Comparison of ENCODE assay signal across 13 cellular contexts in the genomic region with DNA sequence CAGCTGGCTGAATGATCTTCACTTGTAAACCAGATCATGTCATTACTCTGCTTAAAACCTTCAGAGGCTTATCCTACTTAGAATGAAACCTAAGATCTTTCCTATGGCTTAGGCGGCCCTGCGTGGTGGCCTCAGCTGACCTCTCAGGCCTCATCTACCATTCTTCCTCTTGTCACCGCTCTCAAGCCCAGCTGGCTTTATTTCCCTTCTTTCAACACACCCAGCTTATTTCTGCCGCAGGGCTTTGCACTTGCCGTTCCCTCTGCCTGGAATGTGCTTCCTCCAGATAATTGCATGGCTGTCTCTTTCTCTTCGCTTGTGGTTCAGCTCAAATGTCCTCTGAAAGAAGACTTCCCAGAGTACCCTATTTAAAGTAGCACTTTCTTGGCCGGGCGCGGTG. TPM values are rescaled to one million over a fixed set of nuclear protein-coding genes. Genes with fewer than 3 reads are reported as not detected.
DNase-seq lines count a peak whose midpoint lies in the region; ATAC-seq and TF ChIP-seq lines count a peak whose summit lies in the region.
"Had no signal": no experiment of that assay in that cellular context is flagged by ENCODE, and none has a peak within 500 bp of the region (broad histone marks: within the 10 kb centered on the region; RNA-seq: fewer than 3 reads in every experiment).

No MANE protein-coding gene starts in this region.

- no peaks in the 10 kb centered on the region for H3K9me3 Mint-ChIP-seq in dendritic cell treated with granulocyte-macrophage colony-stimulating factor and Interleukin-4, amounts not matched to agents 40 ng/mL and 50 ng/mL, for 4 days
- H3K9me3 Mint-ChIP-seq in neural progenitor cell: no peaks in the 10 kb centered on the region
- H3K9me3 Mint-ChIP-seq in activated CD8-positive, alpha-beta T cell treated with anti-CD3 and anti-CD28 coated beads, Interleukin-2, amount 10 ng/mL, durations not matched to agents 7 days and 5 days (ENCODE audit: insufficient read depth): no peaks in the 10 kb centered on the region
- H3K9me3 Mint-ChIP-seq: activated CD4-positive, alpha-beta T cell treated with anti-CD3 and anti-CD28 coated beads, Interleukin-2, amount 10 ng/mL, durations not matched to agents 24 days and 14 days had no signal

- no peak overlapping the region for H3K9ac ChIP-seq in neural progenitor cell

- no peaks in the 10 kb centered on the region for H3K9me3 ChIP-seq in neural progenitor cell (ENCODE audit: low read depth)
- H3K9me3 ChIP-seq: esophagus muscularis mucosa had no signal

- no peak overlapping the region for H2AFZ ChIP-seq in neural progenitor cell (replicated peaks)

- H3K36me3 Mint-ChIP-seq in dendritic cell treated with granulocyte-macrophage colony-stimulating factor and Interleukin-4, amounts not matched to agents 40 ng/mL and 50 ng/mL, for 4 days (ENCODE audit: low read depth): peaks cover 20% of the 10 kb centered on the region
- peaks cover 2% of the 10 kb centered on the region for H3K36me3 Mint-ChIP-seq in neural progenitor cell
- peaks cover 15% of the 10 kb centered on the region for H3K36me3 Mint-ChIP-seq in activated CD8-positive, alpha-beta T cell treated with anti-CD3 and anti-CD28 coated beads, Interleukin-2, amount 10 ng/mL, durations not matched to agents 7 days and 5 days (ENCODE audit: low read depth)

- H3K4me3 Mint-ChIP-seq in dendritic cell treated with granulocyte-macrophage colony-stimulating factor and Interleukin-4, amounts not matched to agents 40 ng/mL and 50 ng/mL, for 4 days: peak overlapping the region; percentile 18
- H3K4me3 Mint-ChIP-seq in neural progenitor cell: peak overlapping the region; percentile 42
- H3K4me3 Mint-ChIP-seq in activated CD8-positive, alpha-beta T cell treated with anti-CD3 and anti-CD28 coated beads, Interleukin-2, amount 10 ng/mL, durations not matched to agents 7 days and 5 days: no peak overlapping the region
- H3K4me3 Mint-ChIP-seq: activated CD4-positive, alpha-beta T cell treated with anti-CD3 and anti-CD28 coated beads, Interleukin-2, amount 10 ng/mL, durations not matched to agents 24 days and 14 days had no signal

- peaks cover 13% of the 10 kb centered on the region for H3K79me2 ChIP-seq in neural progenitor cell (ENCODE audit: low read depth)

- POLR2A ChIA-PET in activated CD8-positive, alpha-beta T cell treated with anti-CD3 and anti-CD28 coated beads, Interleukin-2, amount 10 ng/mL, durations not matched to agents 7 days and 5 days (lab: Charles Lee): interaction anchor here (0.6 kb wide), 1 partner anchor 382 kb away, joined by 4 read pairs; no protein-coding TSS in a partner anchor

- CTCF ChIA-PET in activated CD8-positive, alpha-beta T cell treated with anti-CD3 and anti-CD28 coated beads, Interleukin-2, amount 10 ng/mL, durations not matched to agents 7 days and 5 days (lab: Charles Lee): interaction anchor here (1.2 to 4.9 kb wide), 3 partner anchors 9 to 208 kb away, joined by 5 to 73 read pairs (median 7); no protein-coding TSS in a partner anchor

- H4K20me1 ChIP-seq in neural progenitor cell (ENCODE audit: low read depth): peaks cover 22% of the 10 kb centered on the region

- H3K27ac Mint-ChIP-seq in dendritic cell treated with granulocyte-macrophage colony-stimulating factor and Interleukin-4, amounts not matched to agents 40 ng/mL and 50 ng/mL, for 4 days: peak overlapping the region; percentile 73
- H3K27ac Mint-ChIP-seq in neural progenitor cell: no peak overlapping the region
- no peak overlapping the region for H3K27ac Mint-ChIP-seq in activated CD8-positive, alpha-beta T cell treated with anti-CD3 and anti-CD28 coated beads, Interleukin-2, amount 10 ng/mL, durations not matched to agents 7 days and 5 days
- H3K27ac Mint-ChIP-seq: activated CD4-positive, alpha-beta T cell treated with anti-CD3 and anti-CD28 coated beads, Interleukin-2, amount 10 ng/mL, durations not matched to agents 24 days and 14 days had no signal

- H3K36me3 ChIP-seq in neural progenitor cell: no peaks in the 10 kb centered on the region
- H3K36me3 ChIP-seq: esophagus muscularis mucosa had no signal

- H3K4me3 ChIP-seq in neural progenitor cell: no peak overlapping the region
- H3K4me3 ChIP-seq: esophagus muscularis mucosa had no signal

- intact Hi-C loops in dendritic cell treated with granulocyte-macrophage colony-stimulating factor and Interleukin-4, amounts not matched to agents 40 ng/mL and 50 ng/mL, for 4 days (cut with micrococcal nuclease): loop anchor here (10.0 kb wide), 1 partner anchor 265 kb away; no protein-coding TSS in a partner anchor

- H3K27me3 Mint-ChIP-seq in dendritic cell treated with granulocyte-macrophage colony-stimulating factor and Interleukin-4, amounts not matched to agents 40 ng/mL and 50 ng/mL, for 4 days: no peaks in the 10 kb centered on the region
- peaks cover 8% of the 10 kb centered on the region for H3K27me3 Mint-ChIP-seq in neural progenitor cell (ENCODE audit: insufficient read depth, low read depth)
- no peaks in the 10 kb centered on the region for H3K27me3 Mint-ChIP-seq in activated CD8-positive, alpha-beta T cell treated with anti-CD3 and anti-CD28 coated beads, Interleukin-2, amount 10 ng/mL, durations not matched to agents 7 days and 5 days (ENCODE audit: low read depth)
- H3K27me3 Mint-ChIP-seq: activated CD4-positive, alpha-beta T cell treated with anti-CD3 and anti-CD28 coated beads, Interleukin-2, amount 10 ng/mL, durations not matched to agents 24 days and 14 days had no signal

- H3K27me3 ChIP-seq in neural progenitor cell: no peaks in the 10 kb centered on the region
- H3K27me3 ChIP-seq: esophagus muscularis mucosa had no signal

- H3K4me1 ChIP-seq in neural progenitor cell: peaks cover 13% of the 10 kb centered on the region

- peak; percentile 74 for DNase-seq in EL
- peak; percentile 58 for DNase-seq in NOMO-1 treated with DMSO at 0.1 percent for 48 hours (lab: John Stamatoyannopoulos, UW; ENCODE audit: unreplicated experiment)
- DNase-seq in neural progenitor cell (ENCODE audit: low spot score): peak; percentile 77
- DNase-seq in superior temporal gyrus (ENCODE audit: extremely low spot score): no peak
- no peak for DNase-seq in NCI-H1417 (lab: John Stamatoyannopoulos, UW)
- DNase-seq in activated CD8-positive, alpha-beta T cell treated with anti-CD3 and anti-CD28 coated beads, Interleukin-2, amount 10 ng/mL, durations not matched to agents 7 days and 5 days: no peak
- DNase-seq: activated CD4-positive, alpha-beta T cell treated with anti-CD3 and anti-CD28 coated beads, Interleukin-2, amount 10 ng/mL, durations not matched to agents 24 days and 14 days; NCI-H1048; stimulated activated naive CD4-positive, alpha-beta T cell had no signal

- no peak overlapping the region for H3K27ac ChIP-seq in neural progenitor cell

- peaks cover 44% of the 10 kb centered on the region for H3K4me1 Mint-ChIP-seq in dendritic cell treated with granulocyte-macrophage colony-stimulating factor and Interleukin-4, amounts not matched to agents 40 ng/mL and 50 ng/mL, for 4 days (ENCODE audit: low read depth)
- peaks cover 31% of the 10 kb centered on the region for H3K4me1 Mint-ChIP-seq in neural progenitor cell
- peaks cover 32% of the 10 kb centered on the region for H3K4me1 Mint-ChIP-seq in activated CD8-positive, alpha-beta T cell treated with anti-CD3 and anti-CD28 coated beads, Interleukin-2, amount 10 ng/mL, durations not matched to agents 7 days and 5 days (ENCODE audit: low read depth)

- ATAC-seq in activated CD8-positive, alpha-beta T cell treated with anti-CD3 and anti-CD28 coated beads, Interleukin-2, amount 10 ng/mL, durations not matched to agents 7 days and 5 days: no peak
- ATAC-seq in GM21447 (IDR thresholded peaks at IDR 0.05; ENCODE audit: unreplicated experiment): no peak

- H3F3A ChIP-seq in neural progenitor cell (ENCODE audit: low read depth): peaks cover 34% of the 10 kb centered on the region

- TF ChIP-seq CTCF in neural progenitor cell (IDR thresholded peaks at IDR 0.05): no peak

- H3K4me2 ChIP-seq in neural progenitor cell: no peak overlapping the region

RNA-seq across cellular contexts. Expression of a gene that starts 3.6 kb away (rescaled TPM):
- 16.4 and 38.8 TPM in 2 replicates for total RNA-seq in neural progenitor cell (ENCODE audit: low replicate concordance)
- total RNA-seq in activated CD8-positive, alpha-beta T cell treated with anti-CD3 and anti-CD28 coated beads, Interleukin-2, amount 10 ng/mL, durations not matched to agents 7 days and 5 days: 100 to 1,000 TPM; 131 TPM

RNA-seq across cellular contexts. Expression of a gene that starts 22.4 kb away (rescaled TPM):
- total RNA-seq in neural progenitor cell (ENCODE audit: low replicate concordance): 22.2 and 31.8 TPM in 2 replicates
- total RNA-seq in activated CD8-positive, alpha-beta T cell treated with anti-CD3 and anti-CD28 coated beads, Interleukin-2, amount 10 ng/mL, durations not matched to agents 7 days and 5 days: 10 to 100 TPM; 69.2 to 72.4 TPM

RNA-seq across cellular contexts. Expression of a gene that starts 49.4 kb away (rescaled TPM):
- total RNA-seq in neural progenitor cell (ENCODE audit: low replicate concordance): 22.1 and 53.0 TPM in 2 replicates
- total RNA-seq in activated CD8-positive, alpha-beta T cell treated with anti-CD3 and anti-CD28 coated beads, Interleukin-2, amount 10 ng/mL, durations not matched to agents 7 days and 5 days: 10 to 100 TPM; 72.0 to 76.1 TPM

RNA-seq across cellular contexts. Expression of a gene that starts 54.4 kb away (rescaled TPM):
- not detected in 2 replicates for total RNA-seq in neural progenitor cell (ENCODE audit: low replicate concordance)
- not detected for total RNA-seq in activated CD8-positive, alpha-beta T cell treated with anti-CD3 and anti-CD28 coated beads, Interleukin-2, amount 10 ng/mL, durations not matched to agents 7 days and 5 days
- total RNA-seq: esophagus muscularis mucosa, lung microvascular endothelial cell had no signal

Comparison
In these comparisons a context has a peak if more than half of its experiments do, and no peak if none do; other contexts are left out.
1. DNase-seq: peak in EL (single experiment), NOMO-1 treated with DMSO at 0.1 percent for 48 hours (single experiment) and neural progenitor cell (single experiment); none in superior temporal gyrus (single experiment), NCI-H1417 (0 of 3) and activated CD8-positive, alpha-beta T cell treated with anti-CD3 and anti-CD28 coated beads, Interleukin-2, amount 10 ng/mL, durations not matched to agents 7 days and 5 days (single experiment).